Comparison of ENCODE assay signal across 1 cellular context in genomic region chr2:99488587-99488998, GRCh38.
TF ChIP-seq lines count a peak whose summit lies in the region.

No MANE protein-coding gene starts in this region.

TF ChIP-seq in HepG2, 621 proteins besides CTCF, POLR2A, EP300 and RAD21 (continued from another document and continues in another):
- TF ChIP-seq, protein P1, sequence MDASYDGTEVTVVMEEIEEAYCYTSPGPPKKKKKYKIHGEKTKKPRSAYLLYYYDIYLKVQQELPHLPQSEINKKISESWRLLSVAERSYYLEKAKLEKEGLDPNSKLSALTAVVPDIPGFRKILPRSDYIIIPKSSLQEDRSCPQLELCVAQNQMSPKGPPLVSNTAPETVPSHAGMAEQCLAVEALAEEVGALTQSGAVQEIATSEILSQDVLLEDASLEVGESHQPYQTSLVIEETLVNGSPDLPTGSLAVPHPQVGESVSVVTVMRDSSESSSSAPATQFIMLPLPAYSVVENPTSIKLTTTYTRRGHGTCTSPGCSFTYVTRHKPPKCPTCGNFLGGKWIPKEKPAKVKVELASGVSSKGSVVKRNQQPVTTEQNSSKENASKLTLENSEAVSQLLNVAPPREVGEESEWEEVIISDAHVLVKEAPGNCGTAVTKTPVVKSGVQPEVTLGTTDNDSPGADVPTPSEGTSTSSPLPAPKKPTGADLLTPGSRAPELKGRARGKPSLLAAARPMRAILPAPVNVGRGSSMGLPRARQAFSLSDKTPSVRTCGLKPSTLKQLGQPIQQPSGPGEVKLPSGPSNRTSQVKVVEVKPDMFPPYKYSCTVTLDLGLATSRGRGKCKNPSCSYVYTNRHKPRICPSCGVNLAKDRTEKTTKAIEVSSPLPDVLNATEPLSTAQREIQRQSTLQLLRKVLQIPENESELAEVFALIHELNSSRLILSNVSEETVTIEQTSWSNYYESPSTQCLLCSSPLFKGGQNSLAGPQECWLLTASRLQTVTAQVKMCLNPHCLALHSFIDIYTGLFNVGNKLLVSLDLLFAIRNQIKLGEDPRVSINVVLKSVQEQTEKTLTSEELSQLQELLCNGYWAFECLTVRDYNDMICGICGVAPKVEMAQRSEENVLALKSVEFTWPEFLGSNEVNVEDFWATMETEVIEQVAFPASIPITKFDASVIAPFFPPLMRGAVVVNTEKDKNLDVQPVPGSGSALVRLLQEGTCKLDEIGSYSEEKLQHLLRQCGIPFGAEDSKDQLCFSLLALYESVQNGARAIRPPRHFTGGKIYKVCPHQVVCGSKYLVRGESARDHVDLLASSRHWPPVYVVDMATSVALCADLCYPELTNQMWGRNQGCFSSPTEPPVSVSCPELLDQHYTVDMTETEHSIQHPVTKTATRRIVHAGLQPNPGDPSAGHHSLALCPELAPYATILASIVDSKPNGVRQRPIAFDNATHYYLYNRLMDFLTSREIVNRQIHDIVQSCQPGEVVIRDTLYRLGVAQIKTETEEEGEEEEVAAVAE (CRISPR knock-in tag; IDR thresholded peaks at IDR 0.05; ENCODE audit: borderline replicate concordance), result peak; percentile 94
- no peak for TF ChIP-seq PRMT3 (CRISPR knock-in tag; IDR thresholded peaks at IDR 0.05; ENCODE audit: borderline replicate concordance, low read depth)
- no peak for TF ChIP-seq RNF219 (CRISPR knock-in tag; IDR thresholded peaks at IDR 0.05)
- 0 out of 2 replicates have a peak, but pooled peaks have one; percentile 77 for TF ChIP-seq GLI4 (CRISPR knock-in tag; IDR thresholded peaks at IDR 0.05; ENCODE audit: borderline replicate concordance)
- TF ChIP-seq AKAP8 (CRISPR knock-in tag; IDR thresholded peaks at IDR 0.05), result 0 out of 2 replicates have a peak, but pooled peaks have one; percentile 34
- TF ChIP-seq, protein P2, sequence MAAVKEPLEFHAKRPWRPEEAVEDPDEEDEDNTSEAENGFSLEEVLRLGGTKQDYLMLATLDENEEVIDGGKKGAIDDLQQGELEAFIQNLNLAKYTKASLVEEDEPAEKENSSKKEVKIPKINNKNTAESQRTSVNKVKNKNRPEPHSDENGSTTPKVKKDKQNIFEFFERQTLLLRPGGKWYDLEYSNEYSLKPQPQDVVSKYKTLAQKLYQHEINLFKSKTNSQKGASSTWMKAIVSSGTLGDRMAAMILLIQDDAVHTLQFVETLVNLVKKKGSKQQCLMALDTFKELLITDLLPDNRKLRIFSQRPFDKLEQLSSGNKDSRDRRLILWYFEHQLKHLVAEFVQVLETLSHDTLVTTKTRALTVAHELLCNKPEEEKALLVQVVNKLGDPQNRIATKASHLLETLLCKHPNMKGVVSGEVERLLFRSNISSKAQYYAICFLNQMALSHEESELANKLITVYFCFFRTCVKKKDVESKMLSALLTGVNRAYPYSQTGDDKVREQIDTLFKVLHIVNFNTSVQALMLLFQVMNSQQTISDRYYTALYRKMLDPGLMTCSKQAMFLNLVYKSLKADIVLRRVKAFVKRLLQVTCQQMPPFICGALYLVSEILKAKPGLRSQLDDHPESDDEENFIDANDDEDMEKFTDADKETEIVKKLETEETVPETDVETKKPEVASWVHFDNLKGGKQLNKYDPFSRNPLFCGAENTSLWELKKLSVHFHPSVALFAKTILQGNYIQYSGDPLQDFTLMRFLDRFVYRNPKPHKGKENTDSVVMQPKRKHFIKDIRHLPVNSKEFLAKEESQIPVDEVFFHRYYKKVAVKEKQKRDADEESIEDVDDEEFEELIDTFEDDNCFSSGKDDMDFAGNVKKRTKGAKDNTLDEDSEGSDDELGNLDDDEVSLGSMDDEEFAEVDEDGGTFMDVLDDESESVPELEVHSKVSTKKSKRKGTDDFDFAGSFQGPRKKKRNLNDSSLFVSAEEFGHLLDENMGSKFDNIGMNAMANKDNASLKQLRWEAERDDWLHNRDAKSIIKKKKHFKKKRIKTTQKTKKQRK (IDR thresholded peaks at IDR 0.05; ENCODE audit: low read length), result no peak
- TF ChIP-seq KAT8 (CRISPR knock-in tag; IDR thresholded peaks at IDR 0.05), result peak; percentile 16; the same call in 1 of the 2 replicates
- TF ChIP-seq HES4 (CRISPR knock-in tag; IDR thresholded peaks at IDR 0.05; ENCODE audit: borderline replicate concordance), result no peak
- no peak for TF ChIP-seq RBAK (CRISPR knock-in tag; IDR thresholded peaks at IDR 0.05)
- TF ChIP-seq RARG (CRISPR knock-in tag; IDR thresholded peaks at IDR 0.05; ENCODE audit: low read depth), result no peak
- TF ChIP-seq ZNF704 (CRISPR knock-in tag; IDR thresholded peaks at IDR 0.05; ENCODE audit: borderline replicate concordance), result no peak
- no peak for TF ChIP-seq SP2 (CRISPR knock-in tag; IDR thresholded peaks at IDR 0.05)
- TF ChIP-seq RARA (CRISPR knock-in tag; IDR thresholded peaks at IDR 0.05), result peak; percentile 21; the same call in 1 of the 2 replicates
- TF ChIP-seq ZNF577 (CRISPR knock-in tag; IDR thresholded peaks at IDR 0.05; ENCODE audit: borderline replicate concordance, low read depth), result no peak
- TF ChIP-seq ZNF546 (CRISPR knock-in tag; conservative IDR thresholded peaks at IDR 0.05), result no peak
- TF ChIP-seq ZNF773 (CRISPR knock-in tag; IDR thresholded peaks at IDR 0.05; ENCODE audit: borderline replicate concordance), result no peak
- no peak for TF ChIP-seq ZNF549 (CRISPR knock-in tag; IDR thresholded peaks at IDR 0.05)
- TF ChIP-seq PLRG1 (conservative IDR thresholded peaks at IDR 0.05), result no peak
- no peak for TF ChIP-seq ZNF503 (CRISPR knock-in tag; IDR thresholded peaks at IDR 0.05)
- TF ChIP-seq MEIS1 (CRISPR knock-in tag; IDR thresholded peaks at IDR 0.05; ENCODE audit: borderline replicate concordance), result no peak
- TF ChIP-seq ZNF776 (CRISPR knock-in tag; IDR thresholded peaks at IDR 0.05), result no peak
- TF ChIP-seq BRF2 (CRISPR knock-in tag; IDR thresholded peaks at IDR 0.05), result no peak
- TF ChIP-seq NR2F2 (IDR thresholded peaks at IDR 0.05; ENCODE audit: borderline replicate concordance, low read depth), result no peak
- TF ChIP-seq NFE2L1 (CRISPR knock-in tag; IDR thresholded peaks at IDR 0.05; ENCODE audit: borderline replicate concordance), result no peak
- peak; percentile 49; the same call in 1 of the 2 replicates for TF ChIP-seq CREM (IDR thresholded peaks at IDR 0.05)
- TF ChIP-seq CREM (CRISPR knock-in tag; IDR thresholded peaks at IDR 0.05), result no peak
- no peak for TF ChIP-seq KDM1A (CRISPR knock-in tag; IDR thresholded peaks at IDR 0.05)
- TF ChIP-seq ZNF678 (CRISPR knock-in tag; IDR thresholded peaks at IDR 0.05), result no peak; the same call in 1 of the 2 replicates
- TF ChIP-seq MIXL1 (CRISPR knock-in tag; IDR thresholded peaks at IDR 0.05), result peak; percentile 28; the same call in 1 of the 2 replicates
- TF ChIP-seq MIER3 (CRISPR knock-in tag; IDR thresholded peaks at IDR 0.05; ENCODE audit: borderline replicate concordance), result peak; percentile 6; the same call in 1 of the 2 replicates
- TF ChIP-seq ZNF687 (CRISPR knock-in tag; IDR thresholded peaks at IDR 0.05), result no peak
- no peak for TF ChIP-seq NFE2L2 (IDR thresholded peaks at IDR 0.05; ENCODE audit: low read length)
- TF ChIP-seq RBFOX2 (IDR thresholded peaks at IDR 0.05; ENCODE audit: low read depth, low read length), result no peak
- TF ChIP-seq ZSCAN31 (CRISPR knock-in tag; IDR thresholded peaks at IDR 0.05; ENCODE audit: low read depth), result 0 out of 2 replicates have a peak, but pooled peaks have one; percentile 12
- TF ChIP-seq TIGD3 (CRISPR knock-in tag; IDR thresholded peaks at IDR 0.05; ENCODE audit: borderline replicate concordance), result no peak
